ENCODE assay signal across 15 cellular contexts in the genomic region with DNA sequence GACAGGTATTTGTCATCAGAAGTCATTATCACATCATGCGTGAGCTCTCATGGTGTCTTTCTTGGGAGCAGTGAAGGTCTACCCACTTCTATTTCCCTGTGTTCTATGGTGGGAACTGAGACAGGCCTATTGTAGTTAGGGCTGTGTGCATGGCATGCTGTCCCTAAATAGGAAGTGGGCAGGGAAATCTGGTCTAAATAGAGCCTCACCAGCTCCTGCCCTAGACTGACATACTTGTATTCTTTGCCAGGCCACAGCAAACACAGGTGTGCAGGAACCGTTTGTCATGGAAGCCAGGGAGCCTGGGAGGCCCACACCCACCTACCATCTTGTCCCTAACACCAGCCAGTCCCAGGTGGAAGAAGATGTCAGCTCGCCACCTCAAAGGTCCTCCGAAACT. TPM values are rescaled to one million over a fixed set of nuclear protein-coding genes. Genes with fewer than 3 reads are reported as not detected.
A peak's percentile ranks its signal among the peaks of the same experiment; 100 is the strongest.
DNase-seq lines count a peak whose midpoint lies in the region; ATAC-seq and TF ChIP-seq lines count a peak whose summit lies in the region.
"Had no signal": no experiment of that assay in that cellular context is flagged by ENCODE, and none has a peak within 500 bp of the region (broad histone marks: within the 10 kb centered on the region; RNA-seq: fewer than 3 reads in every experiment).

No MANE protein-coding gene starts in this region.

- peak; percentile 35 to 38 for TF ChIP-seq POLR2A in gastrocnemius medialis (IDR thresholded peaks at IDR 0.05)

- peak overlapping the region; percentile 95 to 100 (median 99) for H3K27ac ChIP-seq in gastrocnemius medialis

- H3K27ac Mint-ChIP-seq in activated CD4-positive, alpha-beta T cell treated with anti-CD3 and anti-CD28 coated beads, Interleukin-2, amount 10 ng/mL, durations not matched to agents 24 days and 14 days = peak overlapping the region; percentile 92
- peak overlapping the region; percentile 23 to 76 (median 55) for H3K27ac Mint-ChIP-seq in IgD-negative memory B cell
- H3K27ac Mint-ChIP-seq in activated naive CD8-positive, alpha-beta T cell = peak overlapping the region; percentile 95

- H3K4me3 Mint-ChIP-seq in activated CD4-positive, alpha-beta T cell treated with anti-CD3 and anti-CD28 coated beads, Interleukin-2, amount 10 ng/mL, durations not matched to agents 24 days and 14 days = peak overlapping the region; percentile 64
- H3K4me3 Mint-ChIP-seq in IgD-negative memory B cell = peak overlapping the region in 2 of 4 donors; percentile 67 to 83
- peak overlapping the region; percentile 70 for H3K4me3 Mint-ChIP-seq in activated naive CD8-positive, alpha-beta T cell

- H3K4me3 ChIP-seq in gastrocnemius medialis = peak overlapping the region in 2 of 4 donors; percentile 15 to 24

- intact Hi-C loops in activated CD4-positive, alpha-beta T cell treated with anti-CD3 and anti-CD28 coated beads, Interleukin-2, amount 10 ng/mL, durations not matched to agents 24 days and 14 days (cut with micrococcal nuclease) = no loop called here
- intact Hi-C loops in gastrocnemius medialis (cut with DNase I; ENCODE audit: low total_unique reads) = no loop called here

- no peak for DNase-seq in activated CD4-positive, alpha-beta T cell treated with anti-CD3 and anti-CD28 coated beads, Interleukin-2, amount 10 ng/mL, durations not matched to agents 24 days and 14 days
- DNase-seq in activated CD4-positive, alpha-beta T cell treated with anti-CD3 and anti-CD28 coated beads for 4 hours = no peak
- DNase-seq in gastrocnemius medialis (peak; percentile 43 to 54), ureter (ENCODE audit: low spot score) (no peak), midbrain (lab: John Stamatoyannopoulos, UW) (no peak)
- DNase-seq: ACHN; amygdala; Calu3; kidney; NCI-H82; stimulated activated CD4-positive, alpha-beta T cell treated with anti-CD3 and anti-CD28 coated beads, Interleukin-1b, Interleukin-23, amount 100 ng/mL, for 48 hours had no signal

- no peaks in the 10 kb centered on the region for H3K9me3 ChIP-seq in gastrocnemius medialis

- TF ChIP-seq CTCF in gastrocnemius medialis (IDR thresholded peaks at IDR 0.05 in 4 of 5, conservative IDR thresholded peaks at IDR 0.05 in 1 of 5) = no peak

- H3K27me3 Mint-ChIP-seq in activated CD4-positive, alpha-beta T cell treated with anti-CD3 and anti-CD28 coated beads, Interleukin-2, amount 10 ng/mL, durations not matched to agents 24 days and 14 days = no peaks in the 10 kb centered on the region
- H3K27me3 Mint-ChIP-seq in IgD-negative memory B cell = no peaks in the 10 kb centered on the region
- H3K27me3 Mint-ChIP-seq in activated naive CD8-positive, alpha-beta T cell = no peaks in the 10 kb centered on the region

- in situ Hi-C loops in gastrocnemius medialis (cut with MboI; ENCODE audit: low sequenced_read_pairs in 4 of 4) = no loop called here

- no peaks in the 10 kb centered on the region for H3K27me3 ChIP-seq in gastrocnemius medialis

- no peaks in the 10 kb centered on the region for H3K9me3 Mint-ChIP-seq in activated CD4-positive, alpha-beta T cell treated with anti-CD3 and anti-CD28 coated beads, Interleukin-2, amount 10 ng/mL, durations not matched to agents 24 days and 14 days
- no peaks in the 10 kb centered on the region for H3K9me3 Mint-ChIP-seq in IgD-negative memory B cell
- no peaks in the 10 kb centered on the region for H3K9me3 Mint-ChIP-seq in activated naive CD8-positive, alpha-beta T cell (ENCODE audit: low read depth)

- ATAC-seq in gastrocnemius medialis = peak; percentile 22 to 23
- no peak for ATAC-seq in GM21390 (IDR thresholded peaks at IDR 0.05; ENCODE audit: unreplicated experiment)

- H3K4me1 ChIP-seq in gastrocnemius medialis = peaks cover 71 to 89% of the 10 kb centered on the region in 2 donors

- H3K36me3 ChIP-seq in gastrocnemius medialis = peaks cover 0 to 43% of the 10 kb centered on the region in 2 donors

- peaks cover 61% of the 10 kb centered on the region for H3K36me3 Mint-ChIP-seq in activated CD4-positive, alpha-beta T cell treated with anti-CD3 and anti-CD28 coated beads, Interleukin-2, amount 10 ng/mL, durations not matched to agents 24 days and 14 days (ENCODE audit: low read depth)
- H3K36me3 Mint-ChIP-seq in IgD-negative memory B cell = peaks cover 10% of the 10 kb centered on the region
- peaks cover 8% of the 10 kb centered on the region for H3K36me3 Mint-ChIP-seq in activated naive CD8-positive, alpha-beta T cell

- H3K4me1 Mint-ChIP-seq in activated CD4-positive, alpha-beta T cell treated with anti-CD3 and anti-CD28 coated beads, Interleukin-2, amount 10 ng/mL, durations not matched to agents 24 days and 14 days = peaks cover 70% of the 10 kb centered on the region
- peaks cover 44% of the 10 kb centered on the region in 3 donors for H3K4me1 Mint-ChIP-seq in IgD-negative memory B cell
- peaks cover 75% of the 10 kb centered on the region for H3K4me1 Mint-ChIP-seq in activated naive CD8-positive, alpha-beta T cell (ENCODE audit: low read depth)

RNA-seq across cellular contexts. Expression of a gene that starts 10.1 kb away (rescaled TPM):
- total RNA-seq in activated CD4-positive, alpha-beta T cell treated with anti-CD3 and anti-CD28 coated beads, Interleukin-2, amount 10 ng/mL, durations not matched to agents 24 days and 14 days = 103 and 106 TPM in 2 replicates
- 13.8 TPM for polyA plus RNA-seq in IgD-negative memory B cell
- total RNA-seq in gastrocnemius medialis (100 to 1,000 TPM in 3 of 4 donors, 10 to 100 TPM in 1; 97.3 to 205 (median 117) TPM), ureter (29.4 TPM)

RNA-seq across cellular contexts. Expression of a gene that starts 29.3 kb away (rescaled TPM):
- 7.2 and 8.4 TPM in 2 replicates for total RNA-seq in activated CD4-positive, alpha-beta T cell treated with anti-CD3 and anti-CD28 coated beads, Interleukin-2, amount 10 ng/mL, durations not matched to agents 24 days and 14 days
- polyA plus RNA-seq in IgD-negative memory B cell = 8.2 TPM
- 10 to 100 TPM; 67.8 to 91.3 (median 84.8) TPM for total RNA-seq in gastrocnemius medialis
- 15.9 TPM for total RNA-seq in ureter

RNA-seq across cellular contexts. Expression of a gene that starts 36.3 kb away (rescaled TPM):
- total RNA-seq in activated CD4-positive, alpha-beta T cell treated with anti-CD3 and anti-CD28 coated beads, Interleukin-2, amount 10 ng/mL, durations not matched to agents 24 days and 14 days = 22.3 and 27.1 TPM in 2 replicates
- 28.2 TPM for polyA plus RNA-seq in IgD-negative memory B cell
- 1 to 10 TPM; 5.0 to 8.8 (median 7.3) TPM for total RNA-seq in gastrocnemius medialis
- 23.4 TPM for total RNA-seq in ureter

RNA-seq across cellular contexts. Expression of a gene that starts 36.4 kb away (rescaled TPM):
- 69.7 and 72.2 TPM in 2 replicates for total RNA-seq in activated CD4-positive, alpha-beta T cell treated with anti-CD3 and anti-CD28 coated beads, Interleukin-2, amount 10 ng/mL, durations not matched to agents 24 days and 14 days
- polyA plus RNA-seq in IgD-negative memory B cell = 22.8 TPM
- total RNA-seq in gastrocnemius medialis = 10 to 100 TPM; 22.2 to 41.0 (median 32.8) TPM
- total RNA-seq in ureter = 64.7 TPM

RNA-seq across cellular contexts. Expression of a gene that starts 38.5 kb away (rescaled TPM):
- 0.07 and 0.09 TPM in 2 replicates for total RNA-seq in activated CD4-positive, alpha-beta T cell treated with anti-CD3 and anti-CD28 coated beads, Interleukin-2, amount 10 ng/mL, durations not matched to agents 24 days and 14 days
- polyA plus RNA-seq in IgD-negative memory B cell = 0.48 TPM
- total RNA-seq in gastrocnemius medialis = under 1 TPM in 3 of 4 donors, not detected in 1; 0.11 to 0.51 (median 0.13) TPM
- total RNA-seq in ureter = 127 TPM
- total RNA-seq: M059J had no signal

Comparison
In these comparisons a context has a peak if more than half of its experiments do, and no peak if none do; other contexts are left out.
1. DNase-seq: peak in gastrocnemius medialis (2 of 2); none in activated CD4-positive, alpha-beta T cell treated with anti-CD3 and anti-CD28 coated beads, Interleukin-2, amount 10 ng/mL, durations not matched to agents 24 days and 14 days (single experiment), activated CD4-positive, alpha-beta T cell treated with anti-CD3 and anti-CD28 coated beads for 4 hours (0 of 2), ureter (single experiment) and midbrain (single experiment).
2. Peak in every context shown above with its lines, with median percentiles within 50 percentile points of each other: H3K27ac Mint-ChIP-seq.